ENCODE assay signal across 20 cellular contexts in genomic region chr14:58690801-58691516, GRCh38. TPM values are rescaled to one million over a fixed set of nuclear protein-coding genes. Genes with fewer than 3 reads are reported as not detected.
DNase-seq lines count a peak whose midpoint lies in the region; ATAC-seq and TF ChIP-seq lines count a peak whose summit lies in the region.
"Had no signal": no experiment of that assay in that cellular context is flagged by ENCODE, and none has a peak within 500 bp of the region (broad histone marks: within the 10 kb centered on the region; RNA-seq: fewer than 3 reads in every experiment).

No MANE protein-coding gene starts in this region.

- no peak overlapping the region for H3K27ac ChIP-seq in lower lobe of right lung
- H3K27ac ChIP-seq: psoas muscle had no signal

- intact Hi-C loops in lower lobe of right lung (cut with DNase I) (no loop called here), posterior vena cava (cut with DNase I) (no loop called here), Calu3 (cut with micrococcal nuclease; ENCODE audit: unreplicated experiment) (no loop called here)

- H3K27ac Mint-ChIP-seq in Calu3 (ENCODE audit: unreplicated experiment): no peak overlapping the region
- H3K27ac Mint-ChIP-seq: activated CD4-positive, alpha-beta memory T cell treated with anti-CD3 and anti-CD28 coated beads for 36 hours; activated naive CD4-positive, alpha-beta T cell treated with anti-CD3 and anti-CD28 coated beads, Interleukin-2, amount 50 U/mL, for 24 hours; activated T-cell treated with anti-CD3 and anti-CD28 coated beads, Interleukin-2, amount 50 U/mL, for 24 hours; CD8-positive, alpha-beta T cell; natural killer cell treated with Interleukin-12 subunit alpha and Interleukin-12 subunit beta and Interleukin-15 and Interleukin-18, amount 100 ng/mL, for 72 hours; stimulated activated naive CD8-positive, alpha-beta T cell treated with anti-CD3 and anti-CD28 coated beads, Interleukin-15, Interleukin-2, amounts not matched to agents 100 ng/mL and 50 ng/mL, for 24 hours had no signal

- H3K36me3 Mint-ChIP-seq in Calu3 (ENCODE audit: insufficient read depth, unreplicated experiment): no peaks in the 10 kb centered on the region
- H3K36me3 Mint-ChIP-seq: activated CD4-positive, alpha-beta memory T cell treated with anti-CD3 and anti-CD28 coated beads for 36 hours; CD8-positive, alpha-beta T cell; natural killer cell treated with Interleukin-12 subunit alpha and Interleukin-12 subunit beta and Interleukin-15 and Interleukin-18, amount 100 ng/mL, for 72 hours had no signal

- no TSS peak for BruUV-seq in Calu3 (replicated peaks; lab: Mats Ljungman, UMichigan)

- no peaks in the 10 kb centered on the region for H3K9me3 ChIP-seq in lower lobe of right lung
- H3K9me3 ChIP-seq: psoas muscle had no signal

- H3K4me1 ChIP-seq in lower lobe of right lung: no peaks in the 10 kb centered on the region
- H3K4me1 ChIP-seq: psoas muscle had no signal

- no peak overlapping the region for H3K4me3 Mint-ChIP-seq in Calu3 (ENCODE audit: low read depth, unreplicated experiment)
- H3K4me3 Mint-ChIP-seq: activated CD4-positive, alpha-beta memory T cell treated with anti-CD3 and anti-CD28 coated beads for 36 hours; activated naive CD4-positive, alpha-beta T cell treated with anti-CD3 and anti-CD28 coated beads, Interleukin-2, amount 50 U/mL, for 24 hours; activated T-cell treated with anti-CD3 and anti-CD28 coated beads, Interleukin-2, amount 50 U/mL, for 24 hours; CD8-positive, alpha-beta T cell; natural killer cell treated with Interleukin-12 subunit alpha and Interleukin-12 subunit beta and Interleukin-15 and Interleukin-18, amount 100 ng/mL, for 72 hours; stimulated activated naive CD8-positive, alpha-beta T cell treated with anti-CD3 and anti-CD28 coated beads, Interleukin-15, Interleukin-2, amounts not matched to agents 100 ng/mL and 50 ng/mL, for 24 hours had no signal

- peaks cover 17% of the 10 kb centered on the region for H3K27me3 Mint-ChIP-seq in Calu3 (ENCODE audit: unreplicated experiment)
- H3K27me3 Mint-ChIP-seq: activated naive CD4-positive, alpha-beta T cell treated with anti-CD3 and anti-CD28 coated beads, Interleukin-2, amount 50 U/mL, for 24 hours had no signal

- TF ChIP-seq CTCF in lower lobe of right lung (IDR thresholded peaks at IDR 0.05) (no peak), Calu3 (IDR thresholded peaks at IDR 0.05; ENCODE audit: unreplicated experiment) (no peak)

- CTCF ChIA-PET in Calu3 (lab: Charles Lee): interaction anchor here (0.6 kb wide), 1 partner anchor 17 kb away, joined by 5 read pairs; no protein-coding TSS in a partner anchor

- DNase-seq in COR-L47 (lab: John Stamatoyannopoulos, UW) (peak; percentile 44), NCI-H1092 treated with DMSO at 0.1 percent for 48 hours (lab: John Stamatoyannopoulos, UW) (peak; percentile 76), NCI-H510A (lab: John Stamatoyannopoulos, UW) (peak; percentile 13), lower lobe of right lung (peak; percentile 59), NOMO-1 (lab: John Stamatoyannopoulos, UW; ENCODE audit: unreplicated experiment in 2 of 2) (no peak), posterior vena cava (ENCODE audit: low spot score) (no peak), Calu3 (no peak), NCI-H1930 (lab: John Stamatoyannopoulos, UW) (no peak)
- DNase-seq: activated CD4-positive, alpha-beta memory T cell treated with anti-CD3 and anti-CD28 coated beads for 36 hours; activated T-cell treated with anti-CD3 and anti-CD28 coated beads, Interleukin-2, amount 50 U/mL, for 24 hours; CD8-positive, alpha-beta T cell; dermis blood vessel endothelial cell; GDM1; psoas muscle; stimulated activated CD4-positive, alpha-beta T cell treated with anti-CD3 and anti-CD28 coated beads, Interleukin-15, amount 100 ng/mL, for 24 hours had no signal

- H3K4me3 ChIP-seq in lower lobe of right lung: no peak overlapping the region
- H3K4me3 ChIP-seq: psoas muscle had no signal

- peaks cover 11% of the 10 kb centered on the region for H3K4me1 Mint-ChIP-seq in Calu3 (ENCODE audit: low read depth, unreplicated experiment)
- H3K4me1 Mint-ChIP-seq: activated naive CD4-positive, alpha-beta T cell treated with anti-CD3 and anti-CD28 coated beads, Interleukin-2, amount 50 U/mL, for 24 hours had no signal

- H3K9me3 Mint-ChIP-seq in Calu3 (ENCODE audit: low read depth, unreplicated experiment): peaks cover 5% of the 10 kb centered on the region
- H3K9me3 Mint-ChIP-seq: activated CD4-positive, alpha-beta memory T cell treated with anti-CD3 and anti-CD28 coated beads for 36 hours; natural killer cell treated with Interleukin-12 subunit alpha and Interleukin-12 subunit beta and Interleukin-15 and Interleukin-18, amount 100 ng/mL, for 72 hours had no signal

- H3K36me3 ChIP-seq in lower lobe of right lung: no peaks in the 10 kb centered on the region

- no peaks in the 10 kb centered on the region for H3K27me3 ChIP-seq in lower lobe of right lung (ENCODE audit: low read depth)

- ATAC-seq in lower lobe of right lung: peak; percentile 70 to 90
- ATAC-seq: CD8-positive, alpha-beta T cell; esophagus mucosa; natural killer cell treated with Interleukin-12 subunit alpha and Interleukin-12 subunit beta and Interleukin-15 and Interleukin-18, amount 100 ng/mL, for 72 hours; psoas muscle had no signal

RNA-seq across cellular contexts. Expression of gene DACT1, which starts 53.2 kb away (rescaled TPM):
- 3.7 TPM for total RNA-seq in lower lobe of right lung
- total RNA-seq in posterior vena cava: 10 to 100 TPM; 13.7 to 18.8 TPM
- total RNA-seq in Calu3 (2022): not detected in 2 replicates
- total RNA-seq: HT1080; natural killer cell treated with Interleukin-12 subunit alpha and Interleukin-12 subunit beta and Interleukin-15 and Interleukin-18, amount 100 ng/mL, for 72 hours had no signal

Comparison
In these comparisons a context has a peak if more than half of its experiments do, and no peak if none do; other contexts are left out.
1. DNase-seq: peak in COR-L47 (single experiment), NCI-H1092 treated with DMSO at 0.1 percent for 48 hours (single experiment), NCI-H510A (single experiment) and lower lobe of right lung (single experiment); none in NOMO-1 (0 of 2), posterior vena cava (single experiment), Calu3 (single experiment) and NCI-H1930 (0 of 2).